Comparison of ENCODE assay signal across 20 cellular contexts in the genomic region with DNA sequence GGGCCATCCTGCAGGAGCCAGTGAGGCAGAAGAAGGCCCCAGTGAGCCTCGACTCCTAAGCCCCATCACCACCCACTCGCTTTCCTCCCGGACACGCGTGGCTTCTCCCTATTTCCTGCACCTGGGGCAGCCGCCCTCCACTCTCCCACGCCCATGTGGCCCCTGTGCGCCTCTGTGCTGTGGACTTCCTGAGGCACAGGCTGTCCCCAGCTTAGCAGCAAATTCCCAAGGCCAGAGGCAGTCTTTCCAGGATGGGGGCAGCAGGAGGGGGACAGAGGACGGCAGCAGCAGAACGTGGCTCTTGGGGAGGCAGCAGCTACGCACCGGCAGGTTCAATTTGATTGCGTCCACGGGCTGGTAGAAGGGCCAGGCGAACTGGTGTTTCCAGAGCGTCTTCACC. TPM values are rescaled to one million over a fixed set of nuclear protein-coding genes. Genes with fewer than 3 reads are reported as not detected.
DNase-seq lines count a peak whose midpoint lies in the region; ATAC-seq and TF ChIP-seq lines count a peak whose summit lies in the region.
"Had no signal": no experiment of that assay in that cellular context is flagged by ENCODE, and none has a peak within 500 bp of the region (broad histone marks: within the 10 kb centered on the region; RNA-seq: fewer than 3 reads in every experiment).

No MANE protein-coding gene starts in this region.

- peaks cover 100% of the 10 kb centered on the region for H4K20me1 ChIP-seq in BLaER1

- peaks cover 74% of the 10 kb centered on the region for H3K36me3 ChIP-seq in BLaER1

- peak overlapping the region; percentile 90 for H3K4me2 ChIP-seq in BLaER1
- H3K4me2 ChIP-seq: GM23338 had no signal

- WGBS in right cardiac atrium = 85% methylated on average over 16 of the region's 16 CpGs

- DNase-seq in right cardiac atrium = peak in 2 of 3 donors; percentile 32 to 42
- peak; percentile 39 for DNase-seq in sciatic nerve (ENCODE audit: low spot score)
- no peak for DNase-seq in activated effector memory CD4-positive, alpha-beta T cell treated with anti-CD3 and anti-CD28 coated beads, Interleukin-2, amount 50 U/mL, for 16 hours
- DNase-seq in NCI-H1105 (lab: John Stamatoyannopoulos, UW) = no peak
- DNase-seq in GM19240 (ENCODE audit: insufficient read length, low spot score) = no peak
- DNase-seq: CD4-positive, alpha-beta memory T cell; DND-41; HCEC 1CT; KG1; NCI-H1092 treated with DMSO at 0.1 percent for 48 hours; NCI-H146; NCI-H2029 treated with DMSO at 0.1 percent for 48 hours; NCI-H2171; NCI-H345; NCI-H524; NCI-H774 had no signal

- no peak for TF ChIP-seq CTCF in GM12875 (IDR thresholded peaks at IDR 0.05; ENCODE audit: borderline replicate concordance, insufficient read depth, low read depth, low read length)

- H3K9ac ChIP-seq in BLaER1 = peak overlapping the region; percentile 63

- H3K4me3 ChIP-seq in BLaER1 (peak overlapping the region; percentile 48), GM12875 (ENCODE audit: low read depth, low read length) (peak overlapping the region; percentile 5), right cardiac atrium (ENCODE audit: low read length) (no peak overlapping the region)
- H3K4me3 ChIP-seq: GM23338 had no signal

- no peaks in the 10 kb centered on the region for H3K27me3 ChIP-seq in BLaER1
- H3K27me3 ChIP-seq in right cardiac atrium (ENCODE audit: control insufficient read depth, insufficient read depth) = no peaks in the 10 kb centered on the region

- H3K27ac ChIP-seq in BLaER1 = peak overlapping the region; percentile 68
- no peak overlapping the region for H3K27ac ChIP-seq in right cardiac atrium (ENCODE audit: low read length)

- H3K4me1 ChIP-seq in BLaER1 (peaks cover 59% of the 10 kb centered on the region), right cardiac atrium (ENCODE audit: control insufficient read depth, insufficient read depth, low read length) (peaks cover 16% of the 10 kb centered on the region)

- H3K9me3 ChIP-seq in BLaER1 (no peaks in the 10 kb centered on the region), right cardiac atrium (ENCODE audit: control insufficient read depth, low read length) (no peaks in the 10 kb centered on the region)

- no peak for ATAC-seq in right cardiac atrium
- no peak for ATAC-seq in sciatic nerve
- ATAC-seq: GM23338, Panc1 had no signal

- intact Hi-C loops in right cardiac atrium (cut with DNase I) (no loop called here), sciatic nerve (cut with DNase I) (no loop called here)

RNA-seq across cellular contexts. Expression of a gene that starts 14.9 kb away (rescaled TPM):
- total RNA-seq in right cardiac atrium (10 to 100 TPM; 27.4 to 37.3 (median 31.5) TPM), sciatic nerve (54.4 TPM)
- 13.0 TPM for polyA plus RNA-seq in right cardiac atrium

RNA-seq across cellular contexts. Expression of a gene that starts 27.7 kb away (rescaled TPM):
- total RNA-seq in right cardiac atrium (10 to 100 TPM in 3 of 4 donors, 1 to 10 TPM in 1; 9.2 to 12.1 (median 11.2) TPM), sciatic nerve (16.4 TPM)
- 4.7 TPM for polyA plus RNA-seq in right cardiac atrium

Comparison
In these comparisons a context has a peak if more than half of its experiments do, and no peak if none do; other contexts are left out.
1. DNase-seq: peak in right cardiac atrium (2 of 3) and sciatic nerve (single experiment); none in activated effector memory CD4-positive, alpha-beta T cell treated with anti-CD3 and anti-CD28 coated beads, Interleukin-2, amount 50 U/mL, for 16 hours (single experiment), NCI-H1105 (single experiment) and GM19240 (single experiment).